In genomic region chr13:101978546-101979315, GRCh38 we compare ENCODE assay signal across 17 cellular contexts.
DNase-seq lines count a peak whose midpoint lies in the region; ATAC-seq lines count a peak whose summit lies in the region.
"Had no signal": no experiment of that assay in that cellular context is flagged by ENCODE, and none has a peak within 500 bp of the region (broad histone marks: within the 10 kb centered on the region; RNA-seq: fewer than 3 reads in every experiment).

No MANE protein-coding gene starts in this region.

- no peak overlapping the region for H3K27ac ChIP-seq in mesendoderm (ENCODE audit: low read depth, low read length)
- H3K27ac ChIP-seq: BLaER1 treated with 17β-estradiol and CSF1 and Interleukin-3, amounts not matched to agents 10 nM and 100 nM; SJCRH30 had no signal

- no peaks in the 10 kb centered on the region for H3K36me3 ChIP-seq in mesendoderm (ENCODE audit: control insufficient read depth, insufficient read depth, low read length)
- H3K36me3 ChIP-seq: BLaER1 treated with 17β-estradiol and CSF1 and Interleukin-3, amounts not matched to agents 10 nM and 100 nM; MG63; SJCRH30 had no signal

- no peak overlapping the region for H2BK120ac ChIP-seq in mesendoderm (ENCODE audit: low read depth, low read length)

- H2BK5ac ChIP-seq in mesendoderm (ENCODE audit: low read length): no peak overlapping the region

- H3K27ac Mint-ChIP-seq in activated CD8-positive, alpha-beta memory T cell treated with anti-CD3 and anti-CD28 coated beads, Interleukin-2, amount 10 ng/mL, durations not matched to agents 7 days and 5 days: no peak overlapping the region
- H3K27ac Mint-ChIP-seq: CD8-positive, alpha-beta memory T cell; H9 had no signal

- peak; percentile 67 for ATAC-seq in left ventricle myocardium superior
- no peak for ATAC-seq in Right ventricle myocardium inferior
- no peak for ATAC-seq in activated CD8-positive, alpha-beta memory T cell treated with anti-CD3 and anti-CD28 coated beads, Interleukin-2, amount 10 ng/mL, durations not matched to agents 7 days and 5 days
- no peak for ATAC-seq in GM21619 (IDR thresholded peaks at IDR 0.05; ENCODE audit: unreplicated experiment)

- no CpG with 5 or more reads among the region's 5 CpGs for WGBS in mesendoderm (ENCODE audit: extremely low coverage, insufficient coverage, low lambda C conversion rate)

- H3K4me1 ChIP-seq in mesendoderm (ENCODE audit: control insufficient read depth, low read depth, low read length): no peaks in the 10 kb centered on the region
- H3K4me1 ChIP-seq: BLaER1 treated with 17β-estradiol and CSF1 and Interleukin-3, amounts not matched to agents 10 nM and 100 nM; SJCRH30 had no signal

- H3K18ac ChIP-seq in mesendoderm (ENCODE audit: low read length): no peak overlapping the region

- no peak overlapping the region for H3K4ac ChIP-seq in mesendoderm (ENCODE audit: low read depth, low read length)

- intact Hi-C loops in left ventricle myocardium superior (cut with micrococcal nuclease): no loop called here
- intact Hi-C loops in Right ventricle myocardium inferior (cut with DNase I): no loop called here

- H3K56ac ChIP-seq in mesendoderm (ENCODE audit: low read length): no peak overlapping the region

- no peak overlapping the region for H3K9ac ChIP-seq in mesendoderm (ENCODE audit: low read length)
- H3K9ac ChIP-seq: BLaER1 treated with 17β-estradiol and CSF1 and Interleukin-3, amounts not matched to agents 10 nM and 100 nM had no signal

- no peaks in the 10 kb centered on the region for H3K27me3 ChIP-seq in mesendoderm (ENCODE audit: insufficient read depth, low read length, poor library complexity)
- H3K27me3 ChIP-seq: BLaER1 treated with 17β-estradiol and CSF1 and Interleukin-3, amounts not matched to agents 10 nM and 100 nM; MG63; SJCRH30 had no signal

- DNase-seq in DMS153 (lab: John Stamatoyannopoulos, UW): peak; percentile 32
- DNase-seq in DMS153 treated with DMSO at 0.1 percent for 48 hours (lab: John Stamatoyannopoulos, UW; ENCODE audit: unreplicated experiment): no peak
- peak; percentile 47 for DNase-seq in left ventricle myocardium superior
- DNase-seq in Right ventricle myocardium inferior (ENCODE audit: missing footprints): no peak
- DNase-seq in SK-N-DZ (ENCODE audit: low spot score): peak; percentile 41
- DNase-seq in mesendoderm: peak; percentile 37
- no peak for DNase-seq in activated CD8-positive, alpha-beta memory T cell treated with anti-CD3 and anti-CD28 coated beads, Interleukin-2, amount 10 ng/mL, durations not matched to agents 7 days and 5 days
- DNase-seq: CD8-positive, alpha-beta memory T cell; H9; Karpas-422; MG63; NCI-H510A; OCI-M1; RPMI8226; SJCRH30 had no signal

- no peak overlapping the region for H2AK5ac ChIP-seq in mesendoderm (ENCODE audit: low read length)

- H4K8ac ChIP-seq in mesendoderm (ENCODE audit: low read depth, low read length): no peak overlapping the region

- CTCF ChIA-PET in activated CD8-positive, alpha-beta memory T cell treated with anti-CD3 and anti-CD28 coated beads, Interleukin-2, amount 10 ng/mL, durations not matched to agents 7 days and 5 days (lab: Charles Lee): no interaction called here

- H3K4me1 Mint-ChIP-seq in activated CD8-positive, alpha-beta memory T cell treated with anti-CD3 and anti-CD28 coated beads, Interleukin-2, amount 10 ng/mL, durations not matched to agents 7 days and 5 days: no peaks in the 10 kb centered on the region
- H3K4me1 Mint-ChIP-seq: CD8-positive, alpha-beta memory T cell; H9 had no signal

- H3K79me1 ChIP-seq in mesendoderm (ENCODE audit: low read length): no peaks in the 10 kb centered on the region

- no peak overlapping the region for H3K23ac ChIP-seq in mesendoderm (ENCODE audit: low read length)

- H4K5ac ChIP-seq in mesendoderm (ENCODE audit: low read length): no peak overlapping the region

- H3K4me3 ChIP-seq in mesendoderm (ENCODE audit: low read length): no peak overlapping the region
- H3K4me3 ChIP-seq: BLaER1 treated with 17β-estradiol and CSF1 and Interleukin-3, amounts not matched to agents 10 nM and 100 nM; MG63; SJCRH30 had no signal

- H2BK15ac ChIP-seq in mesendoderm (replicated peaks; ENCODE audit: low read depth): no peak overlapping the region

- no peak overlapping the region for H3K4me2 ChIP-seq in mesendoderm (ENCODE audit: low read length)
- H3K4me2 ChIP-seq: BLaER1 treated with 17β-estradiol and CSF1 and Interleukin-3, amounts not matched to agents 10 nM and 100 nM had no signal

- no peaks in the 10 kb centered on the region for H3K9me3 Mint-ChIP-seq in activated CD8-positive, alpha-beta memory T cell treated with anti-CD3 and anti-CD28 coated beads, Interleukin-2, amount 10 ng/mL, durations not matched to agents 7 days and 5 days (ENCODE audit: low read depth)
- H3K9me3 Mint-ChIP-seq: H9 had no signal

- H3K4me3 Mint-ChIP-seq in activated CD8-positive, alpha-beta memory T cell treated with anti-CD3 and anti-CD28 coated beads, Interleukin-2, amount 10 ng/mL, durations not matched to agents 7 days and 5 days: no peak overlapping the region
- H3K4me3 Mint-ChIP-seq: CD8-positive, alpha-beta memory T cell; H9 had no signal

- no peaks in the 10 kb centered on the region for H3K36me3 Mint-ChIP-seq in activated CD8-positive, alpha-beta memory T cell treated with anti-CD3 and anti-CD28 coated beads, Interleukin-2, amount 10 ng/mL, durations not matched to agents 7 days and 5 days

- H3K79me2 ChIP-seq in mesendoderm (ENCODE audit: control insufficient read depth, insufficient read depth, low read length): no peaks in the 10 kb centered on the region

- no peaks in the 10 kb centered on the region for H3K27me3 Mint-ChIP-seq in activated CD8-positive, alpha-beta memory T cell treated with anti-CD3 and anti-CD28 coated beads, Interleukin-2, amount 10 ng/mL, durations not matched to agents 7 days and 5 days

Comparison
In these comparisons a context has a peak if more than half of its experiments do, and no peak if none do; other contexts are left out.
1. DNase-seq: peak in DMS153 (single experiment), left ventricle myocardium superior (single experiment), SK-N-DZ (single experiment) and mesendoderm (single experiment); none in DMS153 treated with DMSO at 0.1 percent for 48 hours (single experiment), Right ventricle myocardium inferior (single experiment) and activated CD8-positive, alpha-beta memory T cell treated with anti-CD3 and anti-CD28 coated beads, Interleukin-2, amount 10 ng/mL, durations not matched to agents 7 days and 5 days (single experiment).